31 cellular contexts compared by ENCODE assay signal in the genomic region with DNA sequence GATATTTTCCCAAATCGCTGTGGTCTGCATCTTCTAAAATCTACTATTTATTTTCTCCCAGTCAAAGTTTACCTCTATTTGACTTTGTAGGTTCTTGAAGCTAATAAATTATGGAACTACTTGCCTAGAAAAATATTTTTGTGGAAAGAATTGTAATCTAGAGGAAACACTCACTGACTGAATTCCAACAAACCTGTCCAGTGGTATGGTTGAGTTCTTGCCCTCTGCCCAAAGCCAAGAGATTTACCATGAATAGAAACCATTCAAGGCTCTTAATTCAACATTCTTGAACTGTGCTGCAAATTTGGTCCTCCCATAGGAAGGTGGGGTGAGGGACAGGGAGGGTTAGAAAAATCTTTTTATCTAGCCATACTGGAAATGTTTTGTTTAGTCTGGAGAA.
"Had no signal": no experiment of that assay in that cellular context is flagged by ENCODE, and none has a peak within 500 bp of the region (broad histone marks: within the 10 kb centered on the region; RNA-seq: fewer than 3 reads in every experiment).

No MANE protein-coding gene starts in this region.

- H3K9me3 ChIP-seq: esophagus squamous epithelium, gastroesophageal sphincter had no signal

- H3K4me3 Mint-ChIP-seq: activated B cell treated with CpG ODN at 0.5 μM for 24 hours; activated CD8-positive, alpha-beta T cell treated with anti-CD3 and anti-CD28 coated beads for 36 hours; activated naive CD8-positive, alpha-beta T cell; activated T-cell treated with anti-CD3 and anti-CD28 coated beads, Interleukin-2, amount 50 U/mL, for 4 hours; activated T-helper 17 cell treated with anti-CD3 and anti-CD28 coated beads, Interleukin-2, amount 50 U/mL, for 72 hours; central memory CD8-positive, alpha-beta T cell; dendritic cell treated with granulocyte-macrophage colony-stimulating factor and Interleukin-4, amounts not matched to agents 40 ng/mL and 50 ng/mL, for 4 days; effector memory CD8-positive, alpha-beta T cell; T-helper 17 cell; T-helper 2 cell treated with Interferon-gamma antibody and Interleukin-4, amounts not matched to agents 5 μg/mL and 100 μg/mL, for 36 hours had no signal

- H3K9me3 Mint-ChIP-seq: activated CD8-positive, alpha-beta T cell treated with anti-CD3 and anti-CD28 coated beads for 36 hours; activated T-helper 17 cell treated with anti-CD3 and anti-CD28 coated beads, Interleukin-2, amount 50 U/mL, for 72 hours; central memory CD8-positive, alpha-beta T cell; dendritic cell treated with granulocyte-macrophage colony-stimulating factor and Interleukin-4, amounts not matched to agents 40 ng/mL and 50 ng/mL, for 4 days; effector memory CD8-positive, alpha-beta T cell had no signal

- H3K27me3 ChIP-seq: brain microvascular endothelial cell, esophagus squamous epithelium, gastroesophageal sphincter, heart right ventricle had no signal

- H3K27ac Mint-ChIP-seq: activated CD8-positive, alpha-beta T cell treated with anti-CD3 and anti-CD28 coated beads for 36 hours; activated naive CD8-positive, alpha-beta T cell; activated T-helper 17 cell treated with anti-CD3 and anti-CD28 coated beads, Interleukin-2, amount 50 U/mL, for 72 hours; effector memory CD8-positive, alpha-beta T cell; T-helper 17 cell; T-helper 2 cell treated with Interferon-gamma antibody and Interleukin-4, amounts not matched to agents 5 μg/mL and 100 μg/mL, for 36 hours had no signal

- H3K27me3 Mint-ChIP-seq: activated B cell treated with CpG ODN at 0.5 μM for 24 hours; activated naive CD8-positive, alpha-beta T cell; activated T-helper 17 cell treated with anti-CD3 and anti-CD28 coated beads, Interleukin-2, amount 50 U/mL, for 72 hours; T-helper 17 cell had no signal

- ATAC-seq: activated CD4-positive, CD25-positive, alpha-beta regulatory T cell treated with anti-CD3 and anti-CD28 coated beads, Interleukin-2, amount 50 U/mL, for 24 hours; activated CD8-positive, alpha-beta T cell treated with anti-CD3 and anti-CD28 coated beads for 36 hours; activated T-cell treated with anti-CD3 and anti-CD28 coated beads, Interleukin-2, amount 50 U/mL, for 4 hours; activated T-helper 17 cell treated with anti-CD3 and anti-CD28 coated beads, Interleukin-2, amount 50 U/mL, for 72 hours; effector memory CD8-positive, alpha-beta T cell; gastroesophageal sphincter; heart right ventricle; T-helper 17 cell had no signal

- DNase-seq: activated B cell treated with CpG ODN at 0.5 μM for 24 hours; activated CD4-positive, alpha-beta T cell treated with anti-CD3 and anti-CD28 coated beads for 48 hours; activated CD4-positive, alpha-beta T cell treated with anti-CD3 and anti-CD28 coated beads, Interleukin-2, amount 50 U/mL, for 1 hour; activated CD4-positive, alpha-beta T cell treated with anti-CD3 and anti-CD28 coated beads, Interleukin-2, amount 50 U/mL, for 48 hours; activated CD8-positive, alpha-beta memory T cell treated with anti-CD3 and anti-CD28 coated beads for 24 hours; activated CD8-positive, alpha-beta T cell treated with anti-CD3 and anti-CD28 coated beads for 36 hours; activated effector memory CD4-positive, alpha-beta T cell treated with Interleukin-2 at 50 U/mL for 16 hours; activated gamma-delta T cell treated with Interleukin-2 at 50 U/mL for 16 hours; activated naive CD4-positive, alpha-beta T cell treated with anti-CD3 and anti-CD28 coated beads, Interleukin-2, amount 50 U/mL, for 16 hours; activated naive CD4-positive, alpha-beta T cell treated with Interleukin-2 at 50 U/mL for 16 hours; activated T-cell treated with anti-CD3 and anti-CD28 coated beads, Interleukin-2, amount 50 U/mL, for 4 hours; amniotic stem cell; anterior cingulate cortex; brain microvascular endothelial cell; effector CD4-positive, alpha-beta T cell; effector memory CD8-positive, alpha-beta T cell; esophagus squamous epithelium; foreskin melanocyte; heart right ventricle; T-helper 17 cell; T1000; WERI-Rb-1 had no signal

- H3K27ac ChIP-seq: brain microvascular endothelial cell, coronary artery, epithelial cell of prostate, esophagus squamous epithelium, gastroesophageal sphincter, heart right ventricle, WERI-Rb-1 had no signal

- H3K4me3 ChIP-seq: coronary artery, esophagus squamous epithelium, gastroesophageal sphincter, heart right ventricle had no signal

- H3K36me3 ChIP-seq: brain microvascular endothelial cell, esophagus squamous epithelium, gastroesophageal sphincter, heart right ventricle, WERI-Rb-1 had no signal

- H3K4me1 Mint-ChIP-seq: central memory CD8-positive, alpha-beta T cell had no signal
